ENCODE assay signal across 31 cellular contexts in genomic region chr7:93108003-93108402, GRCh38. TPM values are rescaled to one million over a fixed set of nuclear protein-coding genes. Genes with fewer than 3 reads are reported as not detected.
"Had no signal": no experiment of that assay in that cellular context is flagged by ENCODE, and none has a peak within 500 bp of the region (broad histone marks: within the 10 kb centered on the region; RNA-seq: fewer than 3 reads in every experiment).

No MANE protein-coding gene starts in this region.

- ATAC-seq: heart left ventricle; left cardiac atrium; left lobe of liver; left ventricle myocardium superior; lower lobe of right lung; naive thymus-derived CD8-positive, alpha-beta T cell; sciatic nerve; stimulated activated naive B cell treated with anti-CD40 and anti-IgM and Interleukin-4, amounts not matched to agents 10 μg/mL and 1 μg/mL and 100 μg/mL, for 72 hours; stimulated activated naive CD8-positive, alpha-beta T cell treated with anti-CD3 and anti-CD28 coated beads, Interleukin-15, Interleukin-2, amounts not matched to agents 100 U/mL and 50 U/mL, for 24 hours; upper lobe of right lung had no signal

- H3K4me1 ChIP-seq: heart left ventricle, lower lobe of right lung, right atrium auricular region, stomach, suprapubic skin, tibial artery, upper lobe of right lung had no signal

- DNase-seq: heart left ventricle; hypothalamus; immature natural killer cell; left cardiac atrium; left ventricle myocardium superior; lower lobe of right lung; mammary epithelial cell; mesenchymal stem cell; naive thymus-derived CD8-positive, alpha-beta T cell; occipital lobe; ovary; stimulated activated CD4-positive, alpha-beta T cell treated with anti-CD3 and anti-CD28 coated beads, Interleukin-12 subunit alpha, Interleukin-12 subunit beta, amount 100 ng/mL, for 4 hours; stimulated activated CD4-positive, alpha-beta T cell treated with anti-CD3 and anti-CD28 coated beads, Interleukin-15, amount 100 ng/mL, for 24 hours; stimulated activated CD4-positive, alpha-beta T cell treated with anti-CD3 and anti-CD28 coated beads, Interleukin-2, amount 100 ng/mL, for 24 hours; stimulated activated CD4-positive, alpha-beta T cell treated with anti-CD3 and anti-CD28 coated beads, Interleukin-4, amount 100 ng/mL, for 1 hour; stimulated activated naive B cell treated with anti-CD40 and anti-IgM and Interleukin-4, amounts not matched to agents 10 μg/mL and 1 μg/mL and 100 μg/mL, for 72 hours; stimulated activated naive CD8-positive, alpha-beta T cell treated with anti-CD3 and anti-CD28 coated beads, Interleukin-15, Interleukin-2, amounts not matched to agents 100 U/mL and 50 U/mL, for 24 hours; stomach; tibial artery; trophoblast cell; upper lobe of right lung had no signal

- H3K4me3 ChIP-seq: heart left ventricle, lower lobe of right lung, ovary, right atrium auricular region, skin epidermis, stomach, suprapubic skin, thoracic aorta, tibial artery, upper lobe of right lung had no signal

- H3K27ac Mint-ChIP-seq: immature natural killer cell; naive thymus-derived CD8-positive, alpha-beta T cell; nephron; progenitor cell of endocrine pancreas; stimulated activated naive B cell treated with anti-CD40 and anti-IgM and Interleukin-4, amounts not matched to agents 10 μg/mL and 1 μg/mL and 100 μg/mL, for 72 hours had no signal

- H3K4me1 Mint-ChIP-seq: nephron, neural crest cell had no signal

- H3K27ac ChIP-seq: heart left ventricle, lower lobe of right lung, neutrophil, ovary, right atrium auricular region, skin epidermis, stomach, suprapubic skin, thoracic aorta, tibial artery, upper lobe of right lung had no signal

- H3K4me3 Mint-ChIP-seq: immature natural killer cell; naive thymus-derived CD8-positive, alpha-beta T cell; nephron; neural crest cell; stimulated activated naive B cell treated with anti-CD40 and anti-IgM and Interleukin-4, amounts not matched to agents 10 μg/mL and 1 μg/mL and 100 μg/mL, for 72 hours had no signal

- H3K27me3 Mint-ChIP-seq: naive thymus-derived CD8-positive, alpha-beta T cell; stimulated activated naive B cell treated with anti-CD40 and anti-IgM and Interleukin-4, amounts not matched to agents 10 μg/mL and 1 μg/mL and 100 μg/mL, for 72 hours had no signal

- H3K36me3 ChIP-seq: ovary had no signal

- H3K27me3 ChIP-seq: heart left ventricle, neutrophil, ovary, right atrium auricular region, stomach, suprapubic skin, tibial artery, upper lobe of right lung had no signal

RNA-seq across cellular contexts. Expression of gene SAMD9L, which starts 40.2 kb away (rescaled TPM):
- total RNA-seq: neural crest cell, progenitor cell of endocrine pancreas had no signal
